Comparison of ENCODE assay signal across 17 cellular contexts in the genomic region with DNA sequence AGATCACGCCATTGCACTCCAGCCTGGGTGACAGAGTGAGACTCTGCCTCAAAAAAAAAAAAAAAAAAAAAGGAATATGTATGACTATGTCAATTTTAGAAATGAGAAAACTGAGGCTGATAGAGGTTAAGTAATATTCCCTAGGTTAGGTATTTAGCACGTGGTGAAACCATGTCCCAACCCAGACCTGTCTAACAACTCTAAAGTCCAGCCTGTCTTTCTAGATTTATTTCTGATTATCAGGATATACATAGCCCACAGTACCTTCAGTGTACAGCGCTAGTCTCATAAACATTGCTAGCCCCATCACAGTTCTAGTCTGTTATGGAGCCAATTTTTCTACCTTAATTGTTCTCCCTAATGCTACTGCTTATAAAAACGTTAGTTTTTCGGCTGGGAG.
DNase-seq lines count a peak whose midpoint lies in the region; ATAC-seq and TF ChIP-seq lines count a peak whose summit lies in the region.
"Had no signal": no experiment of that assay in that cellular context is flagged by ENCODE, and none has a peak within 500 bp of the region (broad histone marks: within the 10 kb centered on the region; RNA-seq: fewer than 3 reads in every experiment).

No MANE protein-coding gene starts in this region.

- TF ChIP-seq CTCF in epithelial cell of esophagus (IDR thresholded peaks at IDR 0.05; ENCODE audit: insufficient read depth, low read depth, low read length, missing control alignments) = no peak

- H3K23ac ChIP-seq in trophoblast cell (ENCODE audit: low read length) = no peak overlapping the region

- H2BK5ac ChIP-seq in trophoblast cell (ENCODE audit: low read depth, low read length, poor library complexity) = no peak overlapping the region

- no peaks in the 10 kb centered on the region for H3K79me2 ChIP-seq in trophoblast cell (ENCODE audit: control insufficient read depth, insufficient read depth, low read length, poor library complexity)

- no peak overlapping the region for H4K12ac ChIP-seq in trophoblast cell (ENCODE audit: low read depth, low read length)

- H3K79me1 ChIP-seq in trophoblast cell (ENCODE audit: low read length) = no peaks in the 10 kb centered on the region

- no peak overlapping the region for H3K27ac ChIP-seq in trophoblast cell (ENCODE audit: low read depth, low read length)
- H3K27ac ChIP-seq: 22Rv1; A549; BLaER1 treated with 17β-estradiol and CSF1 and Interleukin-3, amounts not matched to agents 10 nM and 100 nM; C4-2B had no signal

- no peak overlapping the region for H2BK120ac ChIP-seq in trophoblast cell (ENCODE audit: insufficient read depth, low read length, poor library complexity)

- no peak overlapping the region for H3K14ac ChIP-seq in trophoblast cell (ENCODE audit: low read length)

- H4K8ac ChIP-seq in trophoblast cell (ENCODE audit: low read depth, low read length) = no peak overlapping the region

- H3K27me3 ChIP-seq in trophoblast cell (ENCODE audit: insufficient read depth, low read length) = no peaks in the 10 kb centered on the region
- H3K27me3 ChIP-seq: BLaER1 treated with 17β-estradiol and CSF1 and Interleukin-3, amounts not matched to agents 10 nM and 100 nM had no signal

- no peak overlapping the region for H2AK5ac ChIP-seq in trophoblast cell (ENCODE audit: low read length)

- peaks cover 2 to 5% of the 10 kb centered on the region in 2 experiments for H3K4me1 ChIP-seq in trophoblast cell (ENCODE audit: control insufficient read depth in 1 of 2, insufficient read depth in 2 of 2, low read length in 2 of 2)
- H3K4me1 ChIP-seq: Caco-2 had no signal

- no peak for ATAC-seq in left lobe of liver
- ATAC-seq: A549; CD8-positive, alpha-beta T cell had no signal

- H2AFZ ChIP-seq in trophoblast cell (ENCODE audit: insufficient read depth, low read length, poor library complexity) = no peak overlapping the region

- WGBS in trophoblast cell (ENCODE audit: extremely low coverage, insufficient coverage, insufficient read length) = no CpG with 5 or more reads among the region's 5 CpGs

- H4K91ac ChIP-seq in trophoblast cell (ENCODE audit: low read depth, low read length) = no peak overlapping the region

- H2BK12ac ChIP-seq in trophoblast cell (ENCODE audit: low read length) = no peak overlapping the region

- no peak overlapping the region for H3K4me2 ChIP-seq in trophoblast cell (ENCODE audit: low read length)
- H3K4me2 ChIP-seq: A549; BLaER1 treated with 17β-estradiol and CSF1 and Interleukin-3, amounts not matched to agents 10 nM and 100 nM had no signal

- H3K9ac ChIP-seq in trophoblast cell (ENCODE audit: low read length) = no peak overlapping the region
- H3K9ac ChIP-seq: BLaER1 treated with 17β-estradiol and CSF1 and Interleukin-3, amounts not matched to agents 10 nM and 100 nM had no signal

- H3K4ac ChIP-seq in trophoblast cell (ENCODE audit: low read depth, low read length) = no peak overlapping the region

- H3K36me3 ChIP-seq in trophoblast cell (ENCODE audit: control insufficient read depth in 1 of 2, insufficient read depth in 2 of 2, low read length in 2 of 2) = no peaks in the 10 kb centered on the region
- H3K36me3 ChIP-seq: BLaER1 treated with 17β-estradiol and CSF1 and Interleukin-3, amounts not matched to agents 10 nM and 100 nM had no signal

- DNase-seq in SIG-M5 treated with dmso at 0.1 percent for 504 hours (lab: John Stamatoyannopoulos, UW; ENCODE audit: unreplicated experiment) = peak; percentile 11
- no peak for DNase-seq in SIG-M5 (lab: John Stamatoyannopoulos, UW)
- DNase-seq in epithelial cell of esophagus (ENCODE audit: low read depth) = peak; percentile 55
- DNase-seq in trophoblast cell = peak; percentile 68 to 92
- DNase-seq in kidney glomerular epithelial cell (lab: John Stamatoyannopoulos, UW) = no peak
- no peak for DNase-seq in left lobe of liver (ENCODE audit: low spot score)
- DNase-seq: AML-193; Calu3; CD4-positive, alpha-beta T cell; CD8-positive, alpha-beta T cell; DMS79 treated with DMSO at 0.1 percent for 48 hours; GF-D8 had no signal

- H3K9me3 ChIP-seq in trophoblast cell (ENCODE audit: insufficient read depth, low read depth, low read length) = no peaks in the 10 kb centered on the region
- H3K9me3 ChIP-seq: A549; BLaER1 treated with 17β-estradiol and CSF1 and Interleukin-3, amounts not matched to agents 10 nM and 100 nM; Caco-2 had no signal

- no peak overlapping the region for H3K18ac ChIP-seq in trophoblast cell (ENCODE audit: low read length)

- H3K4me3 ChIP-seq in epithelial cell of esophagus (ENCODE audit: low read length) (no peak overlapping the region), trophoblast cell (ENCODE audit: low read depth, low read length) (no peak overlapping the region)
- H3K4me3 ChIP-seq: A549; BLaER1 treated with 17β-estradiol and CSF1 and Interleukin-3, amounts not matched to agents 10 nM and 100 nM had no signal

Comparison
In these comparisons a context has a peak if more than half of its experiments do, and no peak if none do; other contexts are left out.
1. DNase-seq: peak in SIG-M5 treated with dmso at 0.1 percent for 504 hours (single experiment), epithelial cell of esophagus (single experiment) and trophoblast cell (2 of 2); none in SIG-M5 (single experiment), kidney glomerular epithelial cell (single experiment) and left lobe of liver (single experiment).